9 cellular contexts compared by ENCODE assay signal in the genomic region with DNA sequence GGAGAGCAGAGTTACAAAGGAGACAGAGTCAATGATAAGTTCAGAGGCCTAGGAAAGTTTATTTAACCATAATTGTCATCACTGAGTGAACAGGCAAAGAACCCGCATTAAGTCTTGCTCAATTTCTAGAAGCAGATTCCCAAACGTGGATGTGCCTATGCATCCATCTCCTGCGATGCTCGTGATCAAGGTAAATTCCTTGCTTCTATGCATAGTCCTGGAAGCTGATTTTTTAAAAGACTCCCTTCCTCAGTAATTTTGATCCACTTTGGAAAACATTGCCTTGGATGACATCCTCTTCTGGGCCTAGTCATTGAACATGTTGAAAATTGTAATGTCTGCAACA.
A peak's percentile ranks its signal among the peaks of the same experiment; 100 is the strongest.
DNase-seq lines count a peak whose midpoint lies in the region; FAIRE-seq and TF ChIP-seq lines count a peak whose summit lies in the region.
"Had no signal": no experiment of that assay in that cellular context is flagged by ENCODE, and none has a peak within 500 bp of the region (broad histone marks: within the 10 kb centered on the region; RNA-seq: fewer than 3 reads in every experiment).

No MANE protein-coding gene starts in this region.

- peak overlapping the region; percentile 23 for H3K9ac ChIP-seq in GM23248

- TF ChIP-seq POLR2A in spleen (IDR thresholded peaks at IDR 0.05): no peak

- H3K4me1 ChIP-seq in GM23248 (ENCODE audit: insufficient read depth) (peaks cover 45% of the 10 kb centered on the region), SJSA1 (replicated peaks) (peaks cover 47% of the 10 kb centered on the region), hepatocyte (ENCODE audit: insufficient read depth) (no peaks in the 10 kb centered on the region), spleen (peaks cover 6 to 29% (median 11%) of the 10 kb centered on the region in 6 donors)

- H3K36me3 ChIP-seq in GM23248 (ENCODE audit: low read depth): no peaks in the 10 kb centered on the region
- no peaks in the 10 kb centered on the region for H3K36me3 ChIP-seq in SJSA1
- H3K36me3 ChIP-seq in hepatocyte (replicated peaks; ENCODE audit: insufficient read depth, low read depth): no peaks in the 10 kb centered on the region
- H3K36me3 ChIP-seq in spleen: no peaks in the 10 kb centered on the region

- TF ChIP-seq CTCF in hepatocyte (IDR thresholded peaks at IDR 0.05; ENCODE audit: poor library complexity) (no peak), spleen (IDR thresholded peaks at IDR 0.05 in 8 of 11, conservative IDR thresholded peaks at IDR 0.05 in 3 of 11) (no peak)

- H3K27me3 ChIP-seq in GM23248 (replicated peaks; ENCODE audit: insufficient read depth) (no peaks in the 10 kb centered on the region), SJSA1 (replicated peaks) (no peaks in the 10 kb centered on the region), hepatocyte (no peaks in the 10 kb centered on the region), spleen (replicated peaks in 1 of 7) (no peaks in the 10 kb centered on the region)
- H3K27me3 ChIP-seq: foreskin keratinocyte had no signal

- H3K79me2 ChIP-seq in GM23248 (ENCODE audit: insufficient read depth) (no peaks in the 10 kb centered on the region), hepatocyte (no peaks in the 10 kb centered on the region)

- no peak for FAIRE-seq in RCC 7860 (lab: Jason Lieb, UNC)

- peaks cover 36% of the 10 kb centered on the region for H3F3A ChIP-seq in GM23248 (ENCODE audit: insufficient read depth)

- no peaks in the 10 kb centered on the region for H4K20me1 ChIP-seq in GM23248 (ENCODE audit: insufficient read depth)
- no peaks in the 10 kb centered on the region for H4K20me1 ChIP-seq in hepatocyte (ENCODE audit: insufficient read depth, poor library complexity, severe bottlenecking)

- in situ Hi-C loops in GM23248 (cut with MboI): no loop called here

- 47 to 56% methylated on average over 4 of the region's 4 CpGs for WGBS in GM23248 (ENCODE audit: low coverage in 1 of 2, low lambda C conversion rate in 2 of 2, missing lambda C conversion rate in 2 of 2), 2 experiments
- 73% methylated on average over 4 of the region's 4 CpGs for WGBS in hepatocyte (ENCODE audit: low lambda C conversion rate, missing lambda C conversion rate)
- 81 to 91% (median 85%) methylated on average over 4 of the region's 4 CpGs for WGBS in spleen, 5 donors

- H3K4me2 ChIP-seq in GM23248 (ENCODE audit: unreplicated experiment) (peak overlapping the region; percentile 47), hepatocyte (no peak overlapping the region)

- H3K9me2 ChIP-seq in GM23248 (ENCODE audit: insufficient read depth) (no peaks in the 10 kb centered on the region), hepatocyte (replicated peaks; ENCODE audit: insufficient read depth) (no peaks in the 10 kb centered on the region)

- no peaks in the 10 kb centered on the region for H3K9me3 ChIP-seq in GM23248 (ENCODE audit: low read depth)
- no peaks in the 10 kb centered on the region for H3K9me3 ChIP-seq in SJSA1 (replicated peaks)
- H3K9me3 ChIP-seq in hepatocyte (ENCODE audit: low read depth): no peaks in the 10 kb centered on the region
- H3K9me3 ChIP-seq in spleen: no peaks in the 10 kb centered on the region

- intact Hi-C loops in spleen (cut with DNase I; ENCODE audit: low total_unique reads): no loop called here

- H2AFZ ChIP-seq in GM23248: peak overlapping the region; percentile 28; the same call in 1 of the 2 replicates
- no peak overlapping the region for H2AFZ ChIP-seq in hepatocyte

- H3K27ac ChIP-seq in GM23248: peak overlapping the region; percentile 76
- peak overlapping the region; percentile 91 for H3K27ac ChIP-seq in SJSA1
- peak overlapping the region; percentile 84 for H3K27ac ChIP-seq in hepatocyte
- H3K27ac ChIP-seq in spleen: peak overlapping the region in 7 of 8 donors; percentile 21 to 70 (median 39)

- DNase-seq in GM23248 (no peak), SJSA1 (ENCODE audit: low read depth in 1 of 2, low spot score in 2 of 2) (no peak), hepatocyte (ENCODE audit: low spot score) (no peak), spleen (no peak), NCI-H226 (no peak), RCC 7860 (ENCODE audit: low spot score) (no peak), D341Med (ENCODE audit: low spot score) (no peak)
- DNase-seq: cerebellar nuclear complex had no signal

- H3K4me3 ChIP-seq in GM23248 (no peak overlapping the region), SJSA1 (no peak overlapping the region), hepatocyte (no peak overlapping the region), spleen (no peak overlapping the region)

Comparison
In these comparisons a context has a peak if more than half of its experiments do, and no peak if none do; other contexts are left out.
1. H3K27ac ChIP-seq: peak in every context shown above with its lines; median percentile 91 in SJSA1; 84 in hepatocyte; 76 in GM23248; 39 in spleen.